8 cellular contexts compared by ENCODE assay signal in genomic region chr17:81222906-81223757, GRCh38. TPM values are rescaled to one million over a fixed set of nuclear protein-coding genes. Genes with fewer than 3 reads are reported as not detected.
A peak's percentile ranks its signal among the peaks of the same experiment; 100 is the strongest.
DNase-seq lines count a peak whose midpoint lies in the region; ATAC-seq and TF ChIP-seq lines count a peak whose summit lies in the region.

CEP131 (minus strand) TSS chr17:81222965; CDS start chr17:81220056, 2,909 bp downstream.

- peaks cover 0 to 2% of the 10 kb centered on the region in 2 donors for H3K9me3 ChIP-seq in left lung

- peak; percentile 96 for ATAC-seq in GM19397 (IDR thresholded peaks at IDR 0.05; ENCODE audit: unreplicated experiment)
- peak; percentile 87 for ATAC-seq in HG03565 (IDR thresholded peaks at IDR 0.05; ENCODE audit: unreplicated experiment)
- peak; percentile 96 for ATAC-seq in left lung

- TF ChIP-seq CTCF in C4-2B (conservative IDR thresholded peaks at IDR 0.05): no peak
- no peak for TF ChIP-seq CTCF in left lung (IDR thresholded peaks at IDR 0.05)

- peak within 1 kb of the TSS; percentile 75 to 80 for H3K4me3 ChIP-seq in left lung

- H3K27ac ChIP-seq in C4-2B (peak within 1 kb of the TSS; percentile 86), left lung (no peak within 1 kb of the TSS)

- DNase-seq in NCI-H748 treated with DMSO at 0.1 percent for 48 hours (lab: John Stamatoyannopoulos, UW) (peak; percentile 90), dermis blood vessel endothelial cell (peak; percentile 99), left lung (peak; percentile 99 to 100)
- peak; percentile 99 to 100 for DNase-seq in activated CD4-positive, alpha-beta T cell treated with anti-CD3 and anti-CD28 coated beads, Interleukin-2, amount 50 U/mL, for 24 hours (ENCODE audit: low read depth in 1 of 2, low spot score in 1 of 2)
- DNase-seq in stimulated activated CD4-positive, alpha-beta T cell treated with anti-CD3 and anti-CD28 coated beads, Interleukin-2, amount 100 ng/mL, for 4 hours (ENCODE audit: low read depth): peak; percentile 99

- peaks cover 8 to 28% of the 10 kb centered on the region in 2 donors for H3K4me1 ChIP-seq in left lung

- no peaks in the 10 kb centered on the region for H3K27me3 ChIP-seq in left lung

- intact Hi-C loops in left lung (cut with DNase I): no loop called here

- H3K36me3 ChIP-seq in left lung: peaks cover 0 to 14% of the 10 kb centered on the region in 2 donors

RNA-seq across cellular contexts. Expression of gene CEP131, which starts in this region (rescaled TPM):
- total RNA-seq in dermis blood vessel endothelial cell (11.3 and 12.3 TPM in 2 replicates), left lung (1 to 10 TPM; 7.7 to 9.0 TPM)
